18 cellular contexts compared by ENCODE assay signal in genomic region chr2:172516299-172516698, GRCh38. TPM values are rescaled to one million over a fixed set of nuclear protein-coding genes. Genes with fewer than 3 reads are reported as not detected.
DNase-seq lines count a peak whose midpoint lies in the region; ATAC-seq and TF ChIP-seq lines count a peak whose summit lies in the region.
"Had no signal": no experiment of that assay in that cellular context is flagged by ENCODE, and none has a peak within 500 bp of the region (broad histone marks: within the 10 kb centered on the region; RNA-seq: fewer than 3 reads in every experiment).

No MANE protein-coding gene starts in this region.

- H2AFZ ChIP-seq in PC-3 (ENCODE audit: low read length): no peak overlapping the region

- H3K36me3 ChIP-seq in PC-3 (ENCODE audit: low read depth, low read length) (peaks cover 18% of the 10 kb centered on the region), esophagus squamous epithelium (no peaks in the 10 kb centered on the region), heart left ventricle (no peaks in the 10 kb centered on the region)

- DNase-seq in AG08395 (ENCODE audit: low spot score): peak; percentile 5
- peak; percentile 78 for DNase-seq in H4 (ENCODE audit: low spot score)
- DNase-seq in PC-3: peak; percentile 23
- peak; percentile 85 for DNase-seq in fibroblast of mammary gland (ENCODE audit: low read depth)
- no peak for DNase-seq in esophagus squamous epithelium (lab: John Stamatoyannopoulos, UW)
- no peak for DNase-seq in omental fat pad (ENCODE audit: low spot score)
- no peak for DNase-seq in mucosa of gallbladder (ENCODE audit: low spot score)
- no peak for DNase-seq in heart left ventricle
- DNase-seq: activated CD4-positive, alpha-beta T cell treated with anti-CD3 and anti-CD28 coated beads, Interleukin-2, amount 50 U/mL, for 1 hour; activated T-cell treated with anti-CD3 and anti-CD28 coated beads, Interleukin-2, amount 50 U/mL, for 72 hours; effector memory CD4-positive, alpha-beta T cell; naive B cell; NCI-H1105 treated with DMSO at 0.1 percent for 48 hours; NCI-H446; retina; stimulated activated CD4-positive, alpha-beta T cell treated with anti-CD3 and anti-CD28 coated beads, Interleukin-4, amount 100 ng/mL, for 4 hours; stimulated activated naive B cell treated with anti-CD40 and anti-IgM and Interleukin-4, amounts not matched to agents 10 μg/mL and 1 μg/mL and 100 μg/mL, for 72 hours had no signal

- H3F3A ChIP-seq in PC-3 (ENCODE audit: low read length, unreplicated experiment): no peaks in the 10 kb centered on the region

- H3K4me1 ChIP-seq in PC-3 (ENCODE audit: insufficient read depth, low read length) (no peaks in the 10 kb centered on the region), esophagus squamous epithelium (no peaks in the 10 kb centered on the region), heart left ventricle (no peaks in the 10 kb centered on the region)

- H3K9me2 ChIP-seq in PC-3 (replicated peaks; ENCODE audit: low read length): no peaks in the 10 kb centered on the region

- TF ChIP-seq POLR2A in esophagus squamous epithelium (IDR thresholded peaks at IDR 0.05): no peak
- TF ChIP-seq POLR2A in heart left ventricle (IDR thresholded peaks at IDR 0.05): no peak

- peaks cover 14% of the 10 kb centered on the region; the same call in 1 of the 2 replicates for H3K9me3 ChIP-seq in PC-3 (ENCODE audit: low read length)
- peaks cover 0 to 28% (median 18%) of the 10 kb centered on the region in 3 donors for H3K9me3 ChIP-seq in esophagus squamous epithelium
- peaks cover 0 to 49% (median 20%) of the 10 kb centered on the region in 12 donors for H3K9me3 ChIP-seq in heart left ventricle

- TF ChIP-seq CTCF in PC-3 (conservative IDR thresholded peaks at IDR 0.05; ENCODE audit: low read depth, low read length): no peak
- no peak for TF ChIP-seq CTCF in fibroblast of mammary gland (conservative IDR thresholded peaks at IDR 0.05; ENCODE audit: control insufficient read depth, insufficient read depth, low read depth, low read length)
- TF ChIP-seq CTCF in esophagus squamous epithelium (IDR thresholded peaks at IDR 0.05): no peak
- no peak for TF ChIP-seq CTCF in omental fat pad (IDR thresholded peaks at IDR 0.05)
- no peak for TF ChIP-seq CTCF in heart left ventricle (IDR thresholded peaks at IDR 0.05)

- H3K27ac ChIP-seq in PC-3 (ENCODE audit: low read length): no peak overlapping the region
- no peak overlapping the region for H3K27ac ChIP-seq in esophagus squamous epithelium
- H3K27ac ChIP-seq in heart left ventricle: no peak overlapping the region

- H3K79me2 ChIP-seq in PC-3 (ENCODE audit: low read length): no peaks in the 10 kb centered on the region

- POLR2A ChIA-PET in PC-3 (lab: Charles Lee; ENCODE audit: unreplicated experiment): no interaction called here

- no TSS peak for BruUV-seq in PC-3 (replicated peaks; lab: Mats Ljungman, UMichigan)

- no peak overlapping the region for H3K9ac ChIP-seq in PC-3 (ENCODE audit: low read length)

- no peak overlapping the region for H3K4me3 ChIP-seq in PC-3 (ENCODE audit: low read length)
- H3K4me3 ChIP-seq in fibroblast of mammary gland (ENCODE audit: control insufficient read depth, low read depth, low read length): no peak overlapping the region
- H3K4me3 ChIP-seq in esophagus squamous epithelium: no peak overlapping the region
- H3K4me3 ChIP-seq in heart left ventricle: no peak overlapping the region
- H3K4me3 ChIP-seq: BLaER1 treated with 17β-estradiol and CSF1 and Interleukin-3, amounts not matched to agents 10 nM and 100 nM had no signal

- no peak overlapping the region for H3K4me2 ChIP-seq in PC-3 (ENCODE audit: low read length)

- ATAC-seq in PC-3 (no peak), omental fat pad (ENCODE audit: low FRiP score) (no peak), heart left ventricle (no peak)
- ATAC-seq: activated T-cell treated with anti-CD3 and anti-CD28 coated beads, Interleukin-2, amount 50 U/mL, for 72 hours; stimulated activated naive B cell treated with anti-CD40 and anti-IgM and Interleukin-4, amounts not matched to agents 10 μg/mL and 1 μg/mL and 100 μg/mL, for 72 hours had no signal

- CTCF ChIA-PET in PC-3 (lab: Charles Lee): no interaction called here

- no peaks in the 10 kb centered on the region for H4K20me1 ChIP-seq in PC-3 (ENCODE audit: low read length)
- H4K20me1 ChIP-seq: BLaER1 treated with 17β-estradiol and CSF1 and Interleukin-3, amounts not matched to agents 10 nM and 100 nM had no signal

- WGBS in esophagus squamous epithelium, 2 donors: 24 to 44% methylated on average over 1 of the region's 1 CpG
- WGBS in heart left ventricle, 4 donors: 52 to 67% (median 59%) methylated on average over 1 of the region's 1 CpG

- H3K27me3 ChIP-seq in PC-3 (ENCODE audit: low read length): no peaks in the 10 kb centered on the region
- H3K27me3 ChIP-seq in esophagus squamous epithelium: no peaks in the 10 kb centered on the region
- H3K27me3 ChIP-seq in heart left ventricle: no peaks in the 10 kb centered on the region
- H3K27me3 ChIP-seq: BLaER1 treated with 17β-estradiol and CSF1 and Interleukin-3, amounts not matched to agents 10 nM and 100 nM had no signal

- intact Hi-C loops in PC-3 (cut with micrococcal nuclease) (no loop called here), esophagus squamous epithelium (cut with DNase I) (no loop called here), heart left ventricle (cut with DNase I) (no loop called here)

RNA-seq across cellular contexts. Expression of gene PDK1, which starts 39.6 kb away (rescaled TPM):
- total RNA-seq in H4 (2014; rRNA removed; shearing (Covaris generic)): 8.9 and 9.1 TPM in 2 replicates
- total RNA-seq in PC-3 (2014; rRNA removed) (45.8 and 66.3 TPM in 2 replicates), esophagus squamous epithelium (10 to 100 TPM; 10.3 to 21.4 (median 16.7) TPM), omental fat pad (10 to 100 TPM; 12.0 to 18.8 (median 16.8) TPM), mucosa of gallbladder (17.7 TPM), heart left ventricle (10 to 100 TPM; 27.2 to 69.0 (median 53.2) TPM)
- polyA plus RNA-seq in heart left ventricle: 10 to 100 TPM in 1 of 2 donors, 1 to 10 TPM in 1; 6.7 to 15.3 TPM

Comparison
In these comparisons a context has a peak if more than half of its experiments do, and no peak if none do; other contexts are left out.
1. DNase-seq: peak in AG08395 (single experiment), H4 (single experiment), PC-3 (single experiment) and fibroblast of mammary gland (single experiment); none in esophagus squamous epithelium (single experiment), omental fat pad (single experiment), mucosa of gallbladder (single experiment) and heart left ventricle (0 of 5).